ENCODE assay signal across 20 cellular contexts in the genomic region with DNA sequence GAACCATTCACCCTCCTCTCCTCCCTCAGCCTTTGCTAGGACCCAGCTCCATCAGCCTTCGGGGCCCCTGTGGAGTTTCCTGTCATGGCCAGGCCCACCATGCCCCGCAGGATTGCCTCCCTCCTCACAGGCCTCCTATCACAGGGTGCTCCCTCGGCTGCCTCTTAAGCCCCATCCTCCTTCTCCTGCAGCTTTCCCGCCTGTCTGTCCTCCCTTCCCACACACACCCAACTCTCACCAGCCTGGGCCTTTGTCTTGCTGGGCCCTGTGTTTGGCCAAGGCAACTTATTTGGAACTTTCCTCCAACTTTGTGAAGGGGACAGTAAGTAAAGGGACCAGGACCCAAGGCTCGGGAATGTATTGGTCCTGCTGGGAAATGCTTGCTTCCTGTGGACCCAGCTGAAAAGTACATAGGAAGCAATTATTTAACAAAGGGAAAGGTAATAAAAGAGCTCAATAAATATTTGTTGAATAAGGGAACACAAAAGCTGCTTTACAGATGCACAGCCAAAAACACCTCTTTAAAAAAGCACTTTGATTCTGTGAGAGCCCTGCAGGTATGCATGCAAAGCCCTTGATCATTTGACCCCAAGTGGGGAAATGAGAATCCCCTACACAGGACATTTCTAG. TPM values are rescaled to one million over a fixed set of nuclear protein-coding genes. Genes with fewer than 3 reads are reported as not detected.
A peak's percentile ranks its signal among the peaks of the same experiment; 100 is the strongest.
DNase-seq lines count a peak whose midpoint lies in the region; ATAC-seq and TF ChIP-seq lines count a peak whose summit lies in the region.
"Had no signal": no experiment of that assay in that cellular context is flagged by ENCODE, and none has a peak within 500 bp of the region (broad histone marks: within the 10 kb centered on the region; RNA-seq: fewer than 3 reads in every experiment).

No MANE protein-coding gene starts in this region.

- no peak overlapping the region for H3K9ac ChIP-seq in neural progenitor cell

- H2AFZ ChIP-seq in neural progenitor cell (replicated peaks) = peak overlapping the region; percentile 72

- POLR2A ChIA-PET in Caco-2 (lab: Charles Lee) = no interaction called here

- no peaks in the 10 kb centered on the region for H3K36me3 Mint-ChIP-seq in Caco-2 (ENCODE audit: insufficient read depth, unreplicated experiment)
- H3K36me3 Mint-ChIP-seq in neural progenitor cell = no peaks in the 10 kb centered on the region

- H3K36me3 ChIP-seq in Caco-2 (ENCODE audit: control insufficient read depth, insufficient read depth, low read length) (no peaks in the 10 kb centered on the region), neural progenitor cell (no peaks in the 10 kb centered on the region)
- H3K36me3 ChIP-seq: esophagus squamous epithelium, HAP-1, left lung had no signal

- in situ Hi-C loops in GM13977 (cut with MboI; ENCODE audit: low pct_unique_long_range_greater_than_20kb, low sequenced_read_pairs, unreplicated experiment) = no loop called here

- ATAC-seq in HG02642 (IDR thresholded peaks at IDR 0.05; ENCODE audit: poor library complexity, unreplicated experiment) = no peak
- ATAC-seq: left lung had no signal

- peaks cover 11% of the 10 kb centered on the region; the same call in 1 of the 2 replicates for H3K4me1 ChIP-seq in Caco-2
- peaks cover 11% of the 10 kb centered on the region for H3K4me1 ChIP-seq in neural progenitor cell
- H3K4me1 ChIP-seq: HAP-1 had no signal

- H3K4me3 ChIP-seq in Caco-2 (ENCODE audit: low read depth, low read length) (no peak overlapping the region), neural progenitor cell (no peak overlapping the region)
- H3K4me3 ChIP-seq: esophagus squamous epithelium, HAP-1, left lung had no signal

- TF ChIP-seq CTCF in 22Rv1 (IDR thresholded peaks at IDR 0.05) = no peak
- TF ChIP-seq CTCF in Caco-2 (IDR thresholded peaks at IDR 0.05; ENCODE audit: insufficient read depth in 1 of 2, low read depth in 1 of 2, low read length in 1 of 2, severe bottlenecking in 1 of 2, unreplicated experiment in 1 of 2) = no peak
- no peak for TF ChIP-seq CTCF in VCaP (conservative IDR thresholded peaks at IDR 0.05)
- no peak for TF ChIP-seq CTCF in neural progenitor cell (IDR thresholded peaks at IDR 0.05)
- no peak for TF ChIP-seq CTCF in GM13977 (IDR thresholded peaks at IDR 0.05; ENCODE audit: extremely low read depth, insufficient read depth, missing control alignments)

- H3K9me3 ChIP-seq in Caco-2 = no peaks in the 10 kb centered on the region
- no peaks in the 10 kb centered on the region for H3K9me3 ChIP-seq in neural progenitor cell (ENCODE audit: low read depth)
- H3K9me3 ChIP-seq: esophagus squamous epithelium, HAP-1, left lung had no signal

- peak overlapping the region; percentile 54 for H3K27ac ChIP-seq in 22Rv1
- H3K27ac ChIP-seq in VCaP = peak overlapping the region; percentile 71
- H3K27ac ChIP-seq in neural progenitor cell = no peak overlapping the region
- H3K27ac ChIP-seq: esophagus squamous epithelium, left lung had no signal

- no peaks in the 10 kb centered on the region for H3K9me3 Mint-ChIP-seq in Caco-2 (ENCODE audit: unreplicated experiment)
- H3K9me3 Mint-ChIP-seq in neural progenitor cell = no peaks in the 10 kb centered on the region

- intact Hi-C loops in Caco-2 (cut with micrococcal nuclease; ENCODE audit: unreplicated experiment) = no loop called here

- H3K4me2 ChIP-seq in neural progenitor cell = no peak overlapping the region

- H3K27me3 ChIP-seq in Caco-2 (replicated peaks; ENCODE audit: control insufficient read depth, insufficient read depth, low read length) = no peaks in the 10 kb centered on the region
- no peaks in the 10 kb centered on the region for H3K27me3 ChIP-seq in neural progenitor cell
- H3K27me3 ChIP-seq: esophagus squamous epithelium, left lung had no signal

- H3F3A ChIP-seq in neural progenitor cell (ENCODE audit: low read depth) = no peaks in the 10 kb centered on the region

- no TSS peak for BruUV-seq in Caco-2 (replicated peaks; lab: Mats Ljungman, UMichigan)

- DNase-seq in Caco-2 (no peak), neural progenitor cell (ENCODE audit: low spot score) (no peak), GM13977 (ENCODE audit: low spot score) (no peak)
- DNase-seq in NK-92 treated with Interleukin-12 subunit alpha and Interleukin-12 subunit beta, amount 100 ng/mL, for 24 hours (lab: John Stamatoyannopoulos, UW) = no peak
- DNase-seq: activated CD4-positive, alpha-beta T cell treated with anti-CD3 and anti-CD28 coated beads for 4 hours; activated naive CD4-positive, alpha-beta T cell treated with anti-CD3 and anti-CD28 coated beads, Interleukin-2, amount 50 U/mL, for 16 hours; activated T-cell treated with anti-CD3 and anti-CD28 coated beads for 4 hours; COR-L47; effector CD8-positive, alpha-beta T cell; esophagus squamous epithelium; Karpas-422; left lung; NCI-H1436; NCI-H2227 treated with DMSO at 0.1 percent for 48 hours; stimulated activated CD4-positive, alpha-beta T cell treated with anti-CD3 and anti-CD28 coated beads, Interleukin-4, amount 100 ng/mL, for 24 hours; substantia nigra had no signal

- CTCF ChIA-PET in Caco-2 (lab: Charles Lee) = no interaction called here

- no peaks in the 10 kb centered on the region for H3K79me2 ChIP-seq in neural progenitor cell (ENCODE audit: low read depth)

- H3K4me1 Mint-ChIP-seq in Caco-2 (ENCODE audit: low read depth, unreplicated experiment) (peaks cover 12% of the 10 kb centered on the region), neural progenitor cell (peaks cover 7% of the 10 kb centered on the region)

- H3K4me3 Mint-ChIP-seq in Caco-2 (ENCODE audit: unreplicated experiment) = no peak overlapping the region
- H3K4me3 Mint-ChIP-seq in neural progenitor cell = peak overlapping the region; percentile 11

- H3K27ac Mint-ChIP-seq in Caco-2 (ENCODE audit: unreplicated experiment) (peak overlapping the region; percentile 51), neural progenitor cell (peak overlapping the region; percentile 85)

- H4K20me1 ChIP-seq in neural progenitor cell (ENCODE audit: low read depth) = no peaks in the 10 kb centered on the region

- no peaks in the 10 kb centered on the region for H3K27me3 Mint-ChIP-seq in Caco-2 (ENCODE audit: insufficient read depth, unreplicated experiment)
- peaks cover 13% of the 10 kb centered on the region for H3K27me3 Mint-ChIP-seq in neural progenitor cell (ENCODE audit: insufficient read depth, low read depth)

RNA-seq across cellular contexts. Expression of a gene that starts 31.5 kb away (rescaled TPM):
- total RNA-seq in Caco-2 (2022) = 19.8 and 24.4 TPM in 2 replicates
- 0.09 and 0.39 TPM in 2 replicates for total RNA-seq in neural progenitor cell (ENCODE audit: low replicate concordance)

Comparison
In these comparisons a context has a peak if more than half of its experiments do, and no peak if none do; other contexts are left out.
1. RNA of a gene that starts 31.5 kb away (total RNA-seq): 19.8 to 24.4 TPM in Caco-2; 0.09 to 0.39 TPM in neural progenitor cell; every median in the first group is over 10 times any median in the second.